21 cellular contexts compared by ENCODE assay signal in the genomic region with DNA sequence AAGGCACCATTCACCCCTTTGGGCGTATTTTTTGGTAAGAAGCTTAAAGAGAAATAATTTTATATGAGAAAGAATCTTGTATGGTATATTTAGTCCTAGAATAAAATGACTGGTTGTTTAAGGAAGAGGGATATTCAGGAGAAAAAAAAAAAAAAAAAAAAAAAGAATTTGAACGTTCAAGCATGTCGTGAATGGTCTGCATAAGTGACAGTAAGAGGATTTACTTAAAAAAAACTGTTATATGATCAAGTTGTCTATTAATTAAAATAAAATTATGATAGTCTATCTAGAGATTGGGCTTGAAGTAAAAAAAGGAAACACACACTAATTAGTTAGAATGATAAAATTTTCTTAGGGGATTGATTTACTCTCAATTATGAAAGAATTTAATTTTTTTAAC. TPM values are rescaled to one million over a fixed set of nuclear protein-coding genes. Genes with fewer than 3 reads are reported as not detected.
DNase-seq lines count a peak whose midpoint lies in the region; ATAC-seq, FAIRE-seq and TF ChIP-seq lines count a peak whose summit lies in the region.
"Had no signal": no experiment of that assay in that cellular context is flagged by ENCODE, and none has a peak within 500 bp of the region (broad histone marks: within the 10 kb centered on the region; RNA-seq: fewer than 3 reads in every experiment).

No MANE protein-coding gene starts in this region.

- ATAC-seq in GM12878, result no peak
- no peak for ATAC-seq in left lung
- ATAC-seq: HCT116 had no signal

- H3K4me1 ChIP-seq in GM12878 (ENCODE audit: control insufficient read depth, insufficient read depth, low read length), result no peaks in the 10 kb centered on the region
- peaks cover 0 to 22% of the 10 kb centered on the region in 2 donors for H3K4me1 ChIP-seq in left lung
- H3K4me1 ChIP-seq: SJSA1 had no signal

- no peaks in the 10 kb centered on the region for H4K20me1 ChIP-seq in GM12878 (ENCODE audit: control insufficient read depth, insufficient read depth)
- H4K20me1 ChIP-seq: BLaER1 treated with 17β-estradiol and CSF1 and Interleukin-3, amounts not matched to agents 10 nM and 100 nM had no signal

- DNase-seq in DMS 273 (lab: John Stamatoyannopoulos, UW; ENCODE audit: unreplicated experiment) (peak; percentile 14), DMS 273 treated with DMSO at 0.1 percent for 48 hours (lab: John Stamatoyannopoulos, UW) (no peak), GM12878 (ENCODE audit: low read depth, low spot score) (no peak), iris pigment epithelial cell (ENCODE audit: low read depth) (peak; percentile 17), left lung (no peak), GM20000 (ENCODE audit: low spot score) (no peak)
- DNase-seq in activated T-cell treated with anti-CD3 and anti-CD28 coated beads, Interleukin-2, amount 50 U/mL, for 1 hour, result no peak
- DNase-seq: Karpas-422; NCI-H1417; NCI-H2029; NCI-H2227 treated with DMSO at 0.1 percent for 48 hours; NCI-H524 treated with DMSO at 0.1 percent for 48 hours; NK-92 treated with Interleukin-12 subunit alpha and Interleukin-12 subunit beta, amount 100 ng/mL, for 24 hours had no signal

- intact Hi-C loops in GM12878 (cut with micrococcal nuclease; ENCODE audit: unreplicated experiment) (no loop called here), left lung (cut with DNase I) (no loop called here)

- no peak overlapping the region for H3K4me3 ChIP-seq in GM12878
- H3K4me3 ChIP-seq in left lung, result no peak overlapping the region
- H3K4me3 ChIP-seq: SJSA1 had no signal

- POLR2A ChIA-PET in GM12878 (lab: Charles Lee), result no interaction called here

- CTCF ChIA-PET in GM12878 (lab: Yijun Ruan, JAX), result no interaction called here

- H3K9ac ChIP-seq in GM12878 (ENCODE audit: control insufficient read depth, insufficient read depth, low read length), result no peak overlapping the region
- H3K9ac ChIP-seq: BLaER1 treated with 17β-estradiol and CSF1 and Interleukin-3, amounts not matched to agents 10 nM and 100 nM had no signal

- H3K4me2 ChIP-seq in GM12878 (ENCODE audit: control insufficient read depth, insufficient read depth), result no peak overlapping the region
- H3K4me2 ChIP-seq: BLaER1 treated with 17β-estradiol and CSF1 and Interleukin-3, amounts not matched to agents 10 nM and 100 nM had no signal

- TF ChIP-seq CTCF in GM12878 (IDR thresholded peaks at IDR 0.05 in 2 of 3, conservative IDR thresholded peaks at IDR 0.05 in 1 of 3; ENCODE audit: control insufficient read depth in 2 of 3, extremely low read depth in 1 of 3, insufficient read depth in 1 of 3, low read depth in 3 of 3, low read length in 3 of 3) (no peak), left lung (IDR thresholded peaks at IDR 0.05) (no peak), GM20000 (IDR thresholded peaks at IDR 0.05; ENCODE audit: extremely low read depth, missing control alignments) (no peak)

- SMC1A ChIA-PET in GM12878 (lab: Charles Lee; ENCODE audit: uncharacterized antibody, unreplicated experiment), result interaction anchor here (1.1 to 2.2 kb wide), 3 partner anchors 9 to 308 kb away, joined by 3 to 4 read pairs (median 4); no protein-coding TSS in a partner anchor

- no peak for FAIRE-seq in GM12878 (lab: Jason Lieb, UNC)
- FAIRE-seq: G401.6, GM12892 had no signal

- H3K79me2 ChIP-seq in GM12878 (ENCODE audit: control insufficient read depth, insufficient read depth, low read length), result no peaks in the 10 kb centered on the region

- H3K27ac ChIP-seq in GM12878 (ENCODE audit: control insufficient read depth, insufficient read depth) (no peak overlapping the region), left lung (no peak overlapping the region)
- H3K27ac ChIP-seq: 22Rv1; BLaER1 treated with 17β-estradiol and CSF1 and Interleukin-3, amounts not matched to agents 10 nM and 100 nM; HL-60; SJSA1 had no signal

- TF ChIP-seq EP300 in Ishikawa (IDR thresholded peaks at IDR 0.05; ENCODE audit: borderline replicate concordance) (no peak), GM12878 (IDR thresholded peaks at IDR 0.05; ENCODE audit: borderline replicate concordance in 1 of 2, control insufficient read depth in 1 of 2, low read depth in 2 of 2, low read length in 2 of 2) (no peak)

- WGBS in GM12878 (ENCODE audit: insufficient coverage, insufficient replicate concordance, low lambda C conversion rate, missing lambda C conversion rate), result 30% methylated on average over 3 of the region's 3 CpGs

- RAD21 ChIA-PET in GM12878 (lab: Charles Lee; ENCODE audit: unreplicated experiment), result no interaction called here

- BruUV-seq in GM12878 (replicated peaks; lab: Mats Ljungman, UMichigan), result no TSS peak

- H3K36me3 ChIP-seq in GM12878 (ENCODE audit: control insufficient read depth in 2 of 2, insufficient read depth in 2 of 2, low read length in 1 of 2) (no peaks in the 10 kb centered on the region), left lung (no peaks in the 10 kb centered on the region)
- H3K36me3 ChIP-seq: SJSA1 had no signal

- TF ChIP-seq POLR2A in GM12878 (IDR thresholded peaks at IDR 0.05; ENCODE audit: low read depth, low read length), result no peak

- in situ Hi-C loops in GM12878 (cut with MboI), result no loop called here

- TF ChIP-seq RAD21 in Ishikawa (IDR thresholded peaks at IDR 0.05; ENCODE audit: low read depth) (no peak), GM12878 (IDR thresholded peaks at IDR 0.05; ENCODE audit: insufficient read depth, low read depth, low read length) (no peak)

- no peak overlapping the region for H2AFZ ChIP-seq in GM12878 (ENCODE audit: control insufficient read depth, low read depth, low read length)

- H3K9me3 ChIP-seq in GM12878 (replicated peaks; ENCODE audit: control insufficient read depth, insufficient read depth, low read length) (peaks cover 9% of the 10 kb centered on the region; the same call in 2 of the 3 replicates), left lung (peaks cover 0 to 41% of the 10 kb centered on the region in 2 donors)

- H3K27me3 ChIP-seq in GM12878 (replicated peaks in 1 of 2; ENCODE audit: control insufficient read depth in 2 of 2, insufficient read depth in 2 of 2, low read length in 1 of 2), result no peaks in the 10 kb centered on the region
- no peaks in the 10 kb centered on the region for H3K27me3 ChIP-seq in left lung
- H3K27me3 ChIP-seq: BLaER1 treated with 17β-estradiol and CSF1 and Interleukin-3, amounts not matched to agents 10 nM and 100 nM; SJSA1 had no signal

RNA-seq across cellular contexts. Expression of a gene that starts 11.7 kb away (rescaled TPM):
- total RNA-seq in GM12878 (2013; cell fraction: nucleolus; rRNA removed), result 1.0 and 1.5 TPM in 2 replicates
- total RNA-seq in GM12878 (2014; rRNA removed), result 0.62 and 0.65 TPM in 2 replicates
- 0.41 and 0.49 TPM in 2 replicates for total RNA-seq in GM12878 (2014; rRNA removed; fragmentation: Illumina TruSeq; extraction: Trizol)
- 0.37 and 1.1 TPM in 2 replicates for total RNA-seq in GM12878 (2021)
- polyA plus RNA-seq in GM12878 (2011; ENCODE audit: low read depth), result not detected
- polyA plus RNA-seq in GM12878 (2011; rRNA removed), result 0.65 and 0.90 TPM in 2 replicates
- 0.92 and 0.99 TPM in 2 replicates for polyA plus RNA-seq in GM12878 (2011; cell fraction: cytosol; rRNA removed)
- polyA plus RNA-seq in GM12878 (2011; cell fraction: nucleus; rRNA removed), result 0.13 and 0.41 TPM in 2 replicates
- 0.17 and 0.18 TPM in 2 replicates for polyA plus RNA-seq in GM12878 (2012)
- polyA plus RNA-seq in GM12878 (2014; fragmentation: Illumina TruSeq; extraction: Trizol), result 1.0 and 3.1 TPM in 2 replicates
- polyA plus RNA-seq in GM12878 (2014; fragmentation: Nextera tagmentation; extraction: Ambion mirVana), result 1 to 10 TPM in 1 of 2 experiments, under 1 TPM in 1; 0.68 to 1.5 TPM
- polyA plus RNA-seq in GM12878 (2014; rRNA removed), result 0.20 and 1.0 TPM in 2 replicates
- polyA plus RNA-seq in GM12878 (2016; fragmentation: Nextera tagmentation; extraction: Ambion mirVana), result under 1 TPM; 0.21 to 0.66 TPM
- 0.51 and 1.3 TPM in 2 replicates for polyA minus RNA-seq in GM12878 (2011; rRNA and poly(A)+ RNA removed)
- polyA minus RNA-seq in GM12878 (2011; cell fraction: cytosol; rRNA and poly(A)+ RNA removed), result not detected in 2 replicates
- not detected in 2 replicates for polyA minus RNA-seq in GM12878 (2011; cell fraction: nucleus; rRNA and poly(A)+ RNA removed)
- not detected for total RNA-seq in left lung
- total RNA-seq: SJSA1 had no signal

RNA-seq across cellular contexts. Expression of a gene that starts 41.3 kb away (rescaled TPM):
- total RNA-seq in GM12878 (2013; cell fraction: nucleolus; rRNA removed), result not detected in 2 replicates
- total RNA-seq in GM12878 (2014; rRNA removed) (not detected in 2 replicates), GM12878 (2014; rRNA removed; fragmentation: Illumina TruSeq; extraction: Trizol) (0.13 TPM in 1 of 2 replicates, not detected in the other), GM12878 (2021) (not detected in 2 replicates), left lung (not detected)
- polyA plus RNA-seq in GM12878 (2011; ENCODE audit: low read depth), result not detected
- polyA plus RNA-seq in GM12878 (2011; rRNA removed) (not detected in 2 replicates), GM12878 (2014; fragmentation: Illumina TruSeq; extraction: Trizol) (not detected in 2 replicates), GM12878 (2014; fragmentation: Nextera tagmentation; extraction: Ambion mirVana) (under 1 TPM; 0.18 to 0.40 TPM), GM12878 (2014; rRNA removed) (0.06 TPM in 1 of 2 replicates, not detected in the other), GM12878 (2016; fragmentation: Nextera tagmentation; extraction: Ambion mirVana) (not detected)
- polyA plus RNA-seq in GM12878 (2011; cell fraction: cytosol; rRNA removed), result 0.04 TPM in 1 of 2 replicates, not detected in the other
- not detected in 2 replicates for polyA plus RNA-seq in GM12878 (2011; cell fraction: nucleus; rRNA removed)
- polyA plus RNA-seq in GM12878 (2012), result not detected in 2 replicates
- polyA minus RNA-seq in GM12878 (2011; rRNA and poly(A)+ RNA removed), result 0.21 TPM in 1 of 2 replicates, not detected in the other
- not detected in 2 replicates for polyA minus RNA-seq in GM12878 (2011; cell fraction: cytosol; rRNA and poly(A)+ RNA removed)
- polyA minus RNA-seq in GM12878 (2011; cell fraction: nucleus; rRNA and poly(A)+ RNA removed), result not detected in 2 replicates
- total RNA-seq: SJSA1 had no signal

RNA-seq across cellular contexts. Expression of a gene that starts 58.9 kb away (rescaled TPM):
- 48.2 and 48.6 TPM in 2 replicates for total RNA-seq in GM12878 (2013; cell fraction: nucleolus; rRNA removed)
- 0.23 and 0.71 TPM in 2 replicates for total RNA-seq in GM12878 (2014; rRNA removed)
- 0.22 and 0.32 TPM in 2 replicates for total RNA-seq in GM12878 (2014; rRNA removed; fragmentation: Illumina TruSeq; extraction: Trizol)
- 0.33 and 0.48 TPM in 2 replicates for total RNA-seq in GM12878 (2021)
- polyA plus RNA-seq in GM12878 (2011; ENCODE audit: low read depth), result not detected
- 0.18 TPM in 1 of 2 replicates, not detected in the other for polyA plus RNA-seq in GM12878 (2011; rRNA removed)
- 0.21 TPM in 1 of 2 replicates, not detected in the other for polyA plus RNA-seq in GM12878 (2011; cell fraction: cytosol; rRNA removed)
- 0.92 and 2.5 TPM in 2 replicates for polyA plus RNA-seq in GM12878 (2011; cell fraction: nucleus; rRNA removed)
- polyA plus RNA-seq in GM12878 (2012), result not detected in 2 replicates
- not detected in 2 replicates for polyA plus RNA-seq in GM12878 (2014; fragmentation: Illumina TruSeq; extraction: Trizol)
- polyA plus RNA-seq in GM12878 (2014; fragmentation: Nextera tagmentation; extraction: Ambion mirVana), result under 1 TPM in 1 of 2 experiments, not detected in 1; 0.13 TPM
- 0.17 TPM in 1 of 2 replicates, not detected in the other for polyA plus RNA-seq in GM12878 (2014; rRNA removed)
- under 1 TPM in 1 of 2 experiments, not detected in 1; 0.24 TPM for polyA plus RNA-seq in GM12878 (2016; fragmentation: Nextera tagmentation; extraction: Ambion mirVana)
- 14.0 TPM in 2 replicates for polyA minus RNA-seq in GM12878 (2011; rRNA and poly(A)+ RNA removed)
- not detected in 2 replicates for polyA minus RNA-seq in GM12878 (2011; cell fraction: cytosol; rRNA and poly(A)+ RNA removed)
- polyA minus RNA-seq in GM12878 (2011; cell fraction: nucleus; rRNA and poly(A)+ RNA removed), result 12.2 and 18.3 TPM in 2 replicates
- not detected for total RNA-seq in left lung
- total RNA-seq: SJSA1 had no signal

Comparison
In these comparisons a context has a peak if more than half of its experiments do, and no peak if none do; other contexts are left out.
1. DNase-seq: peak in DMS 273 (single experiment) and iris pigment epithelial cell (single experiment); none in DMS 273 treated with DMSO at 0.1 percent for 48 hours (single experiment), GM12878 (single experiment), left lung (0 of 2), GM20000 (single experiment) and activated T-cell treated with anti-CD3 and anti-CD28 coated beads, Interleukin-2, amount 50 U/mL, for 1 hour (single experiment).